ENCODE assay signal across 34 cellular contexts in genomic region chr16:13046422-13046821, GRCh38.
"Had no signal": no experiment of that assay in that cellular context is flagged by ENCODE, and none has a peak within 500 bp of the region (broad histone marks: within the 10 kb centered on the region; RNA-seq: fewer than 3 reads in every experiment).

No MANE protein-coding gene starts in this region.

- H3K4me3 ChIP-seq: MG63 had no signal

- H3K9me3 ChIP-seq: MG63 had no signal

- H3K36me3 ChIP-seq: MG63 had no signal

- H3K27me3 ChIP-seq: MG63 had no signal

- DNase-seq: Karpas-422, Kasumi-1, MG63, MM.1S, MV-4-11, NCI-H1048, NCI-H1092, NCI-H1092 treated with DMSO at 0.1 percent for 48 hours, NCI-H1105, NCI-H1105 treated with DMSO at 0.1 percent for 48 hours, NCI-H1417, NCI-H1417 treated with DMSO at 0.1 percent for 48 hours, NCI-H1436, NCI-H1436 treated with DMSO at 0.1 percent for 48 hours, NCI-H146, NCI-H1694, NCI-H1694 treated with DMSO at 0.1 percent for 48 hours, NCI-H187, NCI-H187 treated with DMSO at 0.1 percent for 48 hours, NCI-H2029, NCI-H2029 treated with DMSO at 0.1 percent for 48 hours, NCI-H2081, NCI-H2081 treated with DMSO at 0.1 percent for 48 hours, NCI-H2107, NCI-H2171, NCI-H2171 treated with DMSO at 0.1 percent for 48 hours, NCI-H2227 treated with DMSO at 0.1 percent for 48 hours, NCI-H226, NCI-H345, NCI-H446, NCI-H446 treated with DMSO at 0.1 percent for 48 hours, NCI-H510A, NCI-H510A treated with DMSO at 0.1 percent for 48 hours, NCI-H524 had no signal
